Comparison of ENCODE assay signal across 8 cellular contexts in genomic region chr17:6894206-6894528, GRCh38.
DNase-seq lines count a peak whose midpoint lies in the region; ATAC-seq, FAIRE-seq and TF ChIP-seq lines count a peak whose summit lies in the region.

No MANE protein-coding gene starts in this region.

- H3K4me2 ChIP-seq in neural progenitor cell, result peak overlapping the region; percentile 66

- no peaks in the 10 kb centered on the region for H3K9me3 Mint-ChIP-seq in neural progenitor cell

- H3K27ac Mint-ChIP-seq in neural progenitor cell, result no peak overlapping the region

- H3K36me3 ChIP-seq in neural progenitor cell, result no peaks in the 10 kb centered on the region

- intact Hi-C loops in dorsolateral prefrontal cortex (cut with DNase I), result loop anchor here in 1 of 2 donors (10.0 kb wide), 1 partner anchor 229 kb away; no protein-coding TSS in a partner anchor
- intact Hi-C loops in posterior vena cava (cut with DNase I), result no loop called here

- H3K27ac ChIP-seq in dorsolateral prefrontal cortex (no peak overlapping the region), neural progenitor cell (no peak overlapping the region)

- H3K27me3 ChIP-seq in dorsolateral prefrontal cortex, result peaks cover 0 to 10% (median 0%) of the 10 kb centered on the region in 45 donors
- H3K27me3 ChIP-seq in neural progenitor cell, result peaks cover 54% of the 10 kb centered on the region

- peak; percentile 53 for TF ChIP-seq CTCF in LNCAP (IDR thresholded peaks at IDR 0.05)
- peak in 47 of 56 donors; percentile 12 to 60 (median 40) for TF ChIP-seq CTCF in dorsolateral prefrontal cortex (IDR thresholded peaks at IDR 0.05 in 54 of 56, conservative IDR thresholded peaks at IDR 0.05 in 2 of 56; ENCODE audit: low read depth in 1 of 56, partially characterized antibody in 56 of 56)
- peak; percentile 71 for TF ChIP-seq CTCF in neural progenitor cell (IDR thresholded peaks at IDR 0.05)

- no peak overlapping the region for H3K9ac ChIP-seq in neural progenitor cell

- H3K4me3 Mint-ChIP-seq in neural progenitor cell, result no peak overlapping the region

- H3K9me3 ChIP-seq in neural progenitor cell (ENCODE audit: low read depth), result no peaks in the 10 kb centered on the region

- H3K4me1 Mint-ChIP-seq in neural progenitor cell, result peaks cover 4% of the 10 kb centered on the region

- peaks cover 16% of the 10 kb centered on the region for H3K27me3 Mint-ChIP-seq in neural progenitor cell (ENCODE audit: insufficient read depth, low read depth)

- H3K79me2 ChIP-seq in neural progenitor cell (ENCODE audit: low read depth), result no peaks in the 10 kb centered on the region

- no peak for TF ChIP-seq POLR2A in H54 (IDR thresholded peaks at IDR 0.05; ENCODE audit: low read depth, low read length)

- H3K4me1 ChIP-seq in neural progenitor cell, result peaks cover 5% of the 10 kb centered on the region

- no peaks in the 10 kb centered on the region for H4K20me1 ChIP-seq in neural progenitor cell (ENCODE audit: low read depth)

- peak overlapping the region; percentile 67 for H2AFZ ChIP-seq in neural progenitor cell (replicated peaks)

- H3F3A ChIP-seq in neural progenitor cell (ENCODE audit: low read depth), result no peaks in the 10 kb centered on the region

- DNase-seq in EH (ENCODE audit: low read depth) (peak; percentile 11), dorsolateral prefrontal cortex (peak in 4 of 10 donors; percentile 25 to 57 (median 40)), neural progenitor cell (ENCODE audit: low spot score) (peak; percentile 68), posterior vena cava (ENCODE audit: low spot score) (no peak), H54 (ENCODE audit: insufficient read length, low spot score) (no peak), NCI-H2227 (lab: John Stamatoyannopoulos, UW; ENCODE audit: unreplicated experiment) (no peak)

- H3K4me3 ChIP-seq in dorsolateral prefrontal cortex, result peak overlapping the region in 52 of 59 donors; percentile 20 to 63 (median 44)
- H3K4me3 ChIP-seq in neural progenitor cell, result peak overlapping the region; percentile 48

- no peaks in the 10 kb centered on the region for H3K36me3 Mint-ChIP-seq in neural progenitor cell

- no peak for FAIRE-seq in H54 (lab: Jason Lieb, UNC)

- ATAC-seq in GM19452 (IDR thresholded peaks at IDR 0.05; ENCODE audit: unreplicated experiment), result no peak

Comparison
In these comparisons a context has a peak if more than half of its experiments do, and no peak if none do; other contexts are left out.
1. DNase-seq: peak in EH (single experiment) and neural progenitor cell (single experiment); none in posterior vena cava (single experiment), H54 (single experiment) and NCI-H2227 (single experiment).
2. Peak in every context shown above with its lines, with median percentiles within 50 percentile points of each other: CTCF ChIP-seq.